Comparison of ENCODE assay signal across 11 cellular contexts in the genomic region with DNA sequence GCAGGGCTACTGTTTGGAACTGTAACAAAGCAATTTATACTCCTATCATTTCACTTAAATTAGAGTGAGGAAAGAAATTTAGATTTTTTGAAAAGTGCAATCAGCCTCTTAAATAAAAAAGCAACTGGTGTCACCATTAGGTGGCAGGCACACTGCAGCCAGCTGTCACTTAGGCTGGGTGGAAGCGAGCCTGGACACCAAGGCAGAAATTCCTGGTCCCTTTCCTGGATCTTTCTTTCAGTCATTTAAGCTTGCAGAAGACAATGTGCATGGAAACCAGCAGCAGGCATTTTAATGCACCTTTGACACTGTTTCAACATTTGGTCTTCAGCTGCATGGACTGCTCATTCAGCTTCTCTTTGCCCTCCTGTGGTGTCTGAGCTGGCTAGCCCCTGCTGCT.
DNase-seq lines count a peak whose midpoint lies in the region; FAIRE-seq and TF ChIP-seq lines count a peak whose summit lies in the region.
"Had no signal": no experiment of that assay in that cellular context is flagged by ENCODE, and none has a peak within 500 bp of the region (broad histone marks: within the 10 kb centered on the region; RNA-seq: fewer than 3 reads in every experiment).

No MANE protein-coding gene starts in this region.

- H3K4ac ChIP-seq in H1 (replicated peaks; ENCODE audit: insufficient read length, low read depth, low read length) = no peak overlapping the region
- no peak overlapping the region for H3K4ac ChIP-seq in trophoblast cell (ENCODE audit: low read depth, low read length)

- H4K20me1 ChIP-seq in H1 (replicated peaks in 1 of 2; ENCODE audit: control insufficient read depth in 1 of 2, insufficient read depth in 2 of 2, low read length in 2 of 2) = no peaks in the 10 kb centered on the region

- H4K91ac ChIP-seq in H1 (replicated peaks; ENCODE audit: insufficient read length, low read length) = no peak overlapping the region
- no peak overlapping the region for H4K91ac ChIP-seq in trophoblast cell (ENCODE audit: low read depth, low read length)

- no peaks in the 10 kb centered on the region; the same call in 1 of the 2 replicates for H3K23me2 ChIP-seq in H1 (ENCODE audit: low read depth, low read length)

- H4K8ac ChIP-seq in H1 (ENCODE audit: extremely low read depth, insufficient read depth, low read length) (no peak overlapping the region), trophoblast cell (ENCODE audit: low read depth, low read length) (no peak overlapping the region)

- no peak overlapping the region for H2BK5ac ChIP-seq in H1 (ENCODE audit: low read depth, low read length)
- no peak overlapping the region for H2BK5ac ChIP-seq in trophoblast cell (ENCODE audit: low read depth, low read length, poor library complexity)

- H2BK12ac ChIP-seq in H1 (ENCODE audit: low read depth, low read length) (no peak overlapping the region), trophoblast cell (ENCODE audit: low read length) (no peak overlapping the region)

- no peaks in the 10 kb centered on the region; a peak in 1 of 8 replicates for H3K36me3 ChIP-seq in H1 (ENCODE audit: control insufficient read depth in 2 of 4, insufficient read depth in 4 of 4, low read length in 3 of 4)
- H3K36me3 ChIP-seq in neuron (ENCODE audit: insufficient read depth, low read length) = no peaks in the 10 kb centered on the region
- H3K36me3 ChIP-seq in trophoblast cell (ENCODE audit: control insufficient read depth in 1 of 2, insufficient read depth in 2 of 2, low read length in 2 of 2) = no peaks in the 10 kb centered on the region
- H3K36me3 ChIP-seq: cardiac muscle cell, gastroesophageal sphincter had no signal

- TF ChIP-seq RAD21 in H1 (IDR thresholded peaks at IDR 0.05 in 1 of 2, conservative IDR thresholded peaks at IDR 0.05 in 1 of 2; ENCODE audit: low read depth in 2 of 2, low read length in 2 of 2) = peak; percentile 71 to 76

- no peak overlapping the region for H4K5ac ChIP-seq in H1 (ENCODE audit: insufficient read length, low read depth, low read length)

- H3K9ac ChIP-seq in H1 (replicated peaks in 1 of 4; ENCODE audit: extremely low read depth in 1 of 4, low read depth in 3 of 4, low read length in 3 of 4) (no peak overlapping the region), trophoblast cell (ENCODE audit: low read length) (no peak overlapping the region)

- no peaks in the 10 kb centered on the region for H3K79me2 ChIP-seq in H1 (ENCODE audit: control insufficient read depth in 1 of 2, insufficient read depth in 2 of 2, low read length in 2 of 2)
- no peaks in the 10 kb centered on the region for H3K79me2 ChIP-seq in trophoblast cell (ENCODE audit: control insufficient read depth, insufficient read depth, low read length, poor library complexity)

- no peak overlapping the region for H2BK120ac ChIP-seq in H1 (replicated peaks; ENCODE audit: low read depth, low read length)
- H2BK120ac ChIP-seq in trophoblast cell (ENCODE audit: insufficient read depth, low read length, poor library complexity) = no peak overlapping the region

- H3K27ac ChIP-seq in H1 (ENCODE audit: low read depth, low read length) (no peak overlapping the region), trophoblast cell (ENCODE audit: low read depth, low read length) (no peak overlapping the region)
- H3K27ac ChIP-seq: cardiac muscle cell, gastroesophageal sphincter had no signal

- no peak for TF ChIP-seq EP300 in H1 (IDR thresholded peaks at IDR 0.05; ENCODE audit: borderline replicate concordance in 1 of 2, low read depth in 2 of 2, low read length in 2 of 2)

- DNase-seq in GM12865 (ENCODE audit: low read depth) (peak; percentile 15), NAMALWA (ENCODE audit: low spot score) (peak; percentile 24), H1 (ENCODE audit: low read depth in 1 of 2, low spot score in 2 of 2) (no peak), trophoblast cell (no peak), NCI-H1092 (lab: John Stamatoyannopoulos, UW) (no peak)
- no peak for DNase-seq in stimulated activated CD4-positive, alpha-beta T cell treated with anti-CD3 and anti-CD28 coated beads, Interleukin-4, amount 100 ng/mL, for 24 hours
- no peak for DNase-seq in activated CD8-positive, alpha-beta memory T cell treated with anti-CD3 and anti-CD28 coated beads, Interleukin-2, amount 50 U/mL, for 4 hours
- DNase-seq: occipital lobe had no signal

- no peak overlapping the region for H3K23ac ChIP-seq in H1 (ENCODE audit: insufficient read length)
- H3K23ac ChIP-seq in trophoblast cell (ENCODE audit: low read length) = no peak overlapping the region

- no peak overlapping the region for H3K4me2 ChIP-seq in H1 (ENCODE audit: insufficient read depth in 1 of 2, low read depth in 2 of 2, low read length in 2 of 2)
- no peak overlapping the region for H3K4me2 ChIP-seq in trophoblast cell (ENCODE audit: low read length)

- H3K9me3 ChIP-seq in H1 (ENCODE audit: insufficient read depth in 2 of 2, low read depth in 1 of 2, low read length in 1 of 2) (no peaks in the 10 kb centered on the region), neuron (ENCODE audit: low read length) (no peaks in the 10 kb centered on the region), trophoblast cell (ENCODE audit: insufficient read depth, low read depth, low read length) (no peaks in the 10 kb centered on the region)

- no peak overlapping the region for H2BK15ac ChIP-seq in H1 (ENCODE audit: low read length)

- no peak for TF ChIP-seq POLR2A in H1 (IDR thresholded peaks at IDR 0.05; ENCODE audit: control extremely low read depth in 1 of 2, low read depth in 2 of 2, low read length in 2 of 2)

- H3K79me1 ChIP-seq in H1 (ENCODE audit: low read depth, low read length) (no peaks in the 10 kb centered on the region), trophoblast cell (ENCODE audit: low read length) (no peaks in the 10 kb centered on the region)

- no peak overlapping the region for H3K14ac ChIP-seq in H1 (ENCODE audit: insufficient read length)
- no peak overlapping the region for H3K14ac ChIP-seq in trophoblast cell (ENCODE audit: low read length)

- H2AFZ ChIP-seq in H1 (ENCODE audit: low read length) (no peak overlapping the region), neuron (ENCODE audit: low read depth, low read length) (peak overlapping the region; percentile 69), trophoblast cell (ENCODE audit: insufficient read depth, low read length, poor library complexity) (no peak overlapping the region)

- no peak overlapping the region for H2BK20ac ChIP-seq in H1 (ENCODE audit: low read length)

- no peaks in the 10 kb centered on the region for H3K4me1 ChIP-seq in H1 (replicated peaks in 1 of 4; ENCODE audit: control insufficient read depth in 3 of 4, insufficient read depth in 4 of 4, low read length in 3 of 4)
- peaks cover 29% of the 10 kb centered on the region for H3K4me1 ChIP-seq in neuron (ENCODE audit: insufficient read depth, low read length)
- no peaks in the 10 kb centered on the region for H3K4me1 ChIP-seq in trophoblast cell (ENCODE audit: control insufficient read depth in 1 of 2, insufficient read depth in 2 of 2, low read length in 2 of 2)
- H3K4me1 ChIP-seq: gastroesophageal sphincter had no signal

- H3K4me3 ChIP-seq in GM12865 (ENCODE audit: low read depth, low read length) (no peak overlapping the region), H1 (ENCODE audit: extremely low read depth in 1 of 4, insufficient read depth in 2 of 4, low read depth in 3 of 4, low read length in 4 of 4) (no peak overlapping the region), neuron (ENCODE audit: low read length) (no peak overlapping the region), trophoblast cell (ENCODE audit: low read depth, low read length) (no peak overlapping the region)
- H3K4me3 ChIP-seq: cardiac muscle cell, gastroesophageal sphincter had no signal

- FAIRE-seq in H1 (lab: Jason Lieb, UNC) = peak; percentile 48

- H3K27me3 ChIP-seq in H1 (replicated peaks in 1 of 4; ENCODE audit: control insufficient read depth in 3 of 4, extremely low read depth in 1 of 4, insufficient read depth in 3 of 4, low read length in 3 of 4) = no peaks in the 10 kb centered on the region; a peak in 1 of 7 replicates
- no peaks in the 10 kb centered on the region for H3K27me3 ChIP-seq in neuron (ENCODE audit: insufficient read depth, low read length)
- no peaks in the 10 kb centered on the region for H3K27me3 ChIP-seq in trophoblast cell (ENCODE audit: insufficient read depth, low read length)
- H3K27me3 ChIP-seq: gastroesophageal sphincter had no signal

- TF ChIP-seq CTCF in GM12865 (IDR thresholded peaks at IDR 0.05; ENCODE audit: insufficient read depth, low read depth, low read length, missing control alignments) = peak; percentile 25
- TF ChIP-seq CTCF in H1 (IDR thresholded peaks at IDR 0.05; ENCODE audit: control extremely low read depth in 1 of 3, insufficient read depth in 1 of 3, low read depth in 1 of 3, low read length in 3 of 3) = peak; percentile 51 to 54 (median 51)

- POLR2A ChIA-PET in H1 (lab: Charles Lee; ENCODE audit: partially characterized antibody) = no interaction called here

- CTCF ChIA-PET in H1 (lab: Charles Lee; ENCODE audit: partially characterized antibody) = interaction anchor here (0.6 to 5.2 kb wide), 34 partner anchors 8 to 572 kb away, joined by 3 to 26 read pairs (median 4); partner anchors contain the start of gene AQP4

- WGBS in H1 (ENCODE audit: extremely low coverage in 1 of 2, insufficient coverage in 1 of 2, insufficient read length in 1 of 2, insufficient replicate concordance in 2 of 2, low coverage in 1 of 2, low lambda C conversion rate in 2 of 2, missing lambda C conversion rate in 1 of 2), 2 experiments = 47% methylated on average over 1 of the region's 1 CpG; no CpG with 5 or more reads in 1 of the 2 experiments
- WGBS in trophoblast cell (ENCODE audit: extremely low coverage, insufficient coverage, insufficient read length) = no CpG with 5 or more reads among the region's 1 CpG

- H3K18ac ChIP-seq in H1 (ENCODE audit: extremely low read depth, low read length) (no peak overlapping the region), trophoblast cell (ENCODE audit: low read length) (no peak overlapping the region)

- no peak overlapping the region for H4K12ac ChIP-seq in trophoblast cell (ENCODE audit: low read depth, low read length)

- no peak overlapping the region for H2AK5ac ChIP-seq in H1 (ENCODE audit: low read depth, low read length)
- H2AK5ac ChIP-seq in trophoblast cell (ENCODE audit: low read length) = no peak overlapping the region

- H3K56ac ChIP-seq in H1 (replicated peaks; ENCODE audit: insufficient read length, low read depth, low read length) = no peak overlapping the region

TF ChIP-seq in H1, 55 proteins besides CTCF, POLR2A, EP300 and RAD21 (continues in another document):
- no peak for TF ChIP-seq SP4 (IDR thresholded peaks at IDR 0.05; ENCODE audit: low read length)
- TF ChIP-seq FOSL1 (IDR thresholded peaks at IDR 0.05; ENCODE audit: insufficient read depth, low read depth, low read length) = no peak
- TF ChIP-seq HDAC2 (IDR thresholded peaks at IDR 0.05; ENCODE audit: borderline replicate concordance in 1 of 2, low read depth in 2 of 2, low read length in 2 of 2) = no peak
- TF ChIP-seq SIRT6 (IDR thresholded peaks at IDR 0.05; ENCODE audit: low read length) = no peak
- TF ChIP-seq CHD1 (IDR thresholded peaks at IDR 0.05; ENCODE audit: low read depth, low read length) = no peak
- no peak for TF ChIP-seq BACH1 (IDR thresholded peaks at IDR 0.05; ENCODE audit: low read length)
- TF ChIP-seq GABPA (IDR thresholded peaks at IDR 0.05; ENCODE audit: borderline replicate concordance, insufficient read depth, low read length) = no peak
- no peak for TF ChIP-seq MAFK (IDR thresholded peaks at IDR 0.05; ENCODE audit: low read depth, low read length)

Comparison
In these comparisons a context has a peak if more than half of its experiments do, and no peak if none do; other contexts are left out.
1. DNase-seq: peak in GM12865 (single experiment) and NAMALWA (single experiment); none in H1 (0 of 2), stimulated activated CD4-positive, alpha-beta T cell treated with anti-CD3 and anti-CD28 coated beads, Interleukin-4, amount 100 ng/mL, for 24 hours (single experiment), trophoblast cell (0 of 2), NCI-H1092 (single experiment) and activated CD8-positive, alpha-beta memory T cell treated with anti-CD3 and anti-CD28 coated beads, Interleukin-2, amount 50 U/mL, for 4 hours (single experiment).